17 cellular contexts compared by ENCODE assay signal in genomic region chr13:76012091-76012721, GRCh38.
DNase-seq lines count a peak whose midpoint lies in the region; ATAC-seq and TF ChIP-seq lines count a peak whose summit lies in the region.
"Had no signal": no experiment of that assay in that cellular context is flagged by ENCODE, and none has a peak within 500 bp of the region (broad histone marks: within the 10 kb centered on the region; RNA-seq: fewer than 3 reads in every experiment).

No MANE protein-coding gene starts in this region.

- no peak overlapping the region for H3K4me3 Mint-ChIP-seq in chondrocyte (ENCODE audit: unreplicated experiment)
- no peak overlapping the region for H3K4me3 Mint-ChIP-seq in activated CD4-positive, alpha-beta T cell treated with anti-CD3 and anti-CD28 coated beads for 36 hours
- H3K4me3 Mint-ChIP-seq: neural progenitor cell had no signal

- no peak overlapping the region for H3K9ac ChIP-seq in mesendoderm (ENCODE audit: low read length)
- H3K9ac ChIP-seq: neural progenitor cell had no signal

- no peak for ATAC-seq in activated CD4-positive, alpha-beta T cell treated with anti-CD3 and anti-CD28 coated beads for 36 hours
- ATAC-seq: left lobe of liver had no signal

- no peak overlapping the region for H2BK120ac ChIP-seq in mesendoderm (ENCODE audit: low read depth, low read length)

- no peak overlapping the region for H2AK5ac ChIP-seq in mesendoderm (ENCODE audit: low read length)

- H3K79me1 ChIP-seq in mesendoderm (ENCODE audit: low read length) = no peaks in the 10 kb centered on the region

- H2BK15ac ChIP-seq in mesendoderm (replicated peaks; ENCODE audit: low read depth) = no peak overlapping the region

- H3K23ac ChIP-seq in mesendoderm (ENCODE audit: low read length) = no peak overlapping the region

- H3K9me3 ChIP-seq in MG63 = no peaks in the 10 kb centered on the region

- H3K27ac ChIP-seq in mesendoderm (ENCODE audit: low read depth, low read length) = no peak overlapping the region
- H3K27ac ChIP-seq: neural progenitor cell had no signal

- WGBS in mesendoderm (ENCODE audit: extremely low coverage, insufficient coverage, low lambda C conversion rate) = no CpG with 5 or more reads among the region's 2 CpGs

- CTCF ChIA-PET in activated CD4-positive, alpha-beta T cell treated with anti-CD3 and anti-CD28 coated beads for 36 hours (lab: Charles Lee) = no interaction called here

- no peak overlapping the region for H3K56ac ChIP-seq in mesendoderm (ENCODE audit: low read length)

- H3K4me3 ChIP-seq in mesendoderm (ENCODE audit: low read length) = no peak overlapping the region
- H3K4me3 ChIP-seq in MG63 = no peak overlapping the region
- H3K4me3 ChIP-seq: neural progenitor cell had no signal

- no peak overlapping the region for H4K8ac ChIP-seq in mesendoderm (ENCODE audit: low read depth, low read length)

- DNase-seq in AG08395 (ENCODE audit: low spot score) (peak; percentile 28), LHCN-M2 (ENCODE audit: low read depth) (peak; percentile 75), chondrocyte (ENCODE audit: low spot score) (no peak), mesendoderm (peak; percentile 71), SW480 (ENCODE audit: low spot score) (no peak), MG63 (no peak)
- DNase-seq in activated CD4-positive, CD25-positive, alpha-beta regulatory T cell treated with anti-CD3 and anti-CD28 coated beads, Interleukin-2, amount 50 U/mL, for 72 hours = no peak
- no peak for DNase-seq in activated CD4-positive, alpha-beta T cell treated with anti-CD3 and anti-CD28 coated beads for 36 hours
- DNase-seq: activated CD8-positive, alpha-beta memory T cell treated with anti-CD3 and anti-CD28 coated beads for 24 hours; activated gamma-delta T cell; H7; head of caudate nucleus; NCI-H1930; SHP77; stimulated activated naive CD4-positive, alpha-beta T cell treated with Interleukin-2 at 50 U/mL for 16 hours had no signal

- H3K27me3 Mint-ChIP-seq in chondrocyte (ENCODE audit: low read depth) = no peaks in the 10 kb centered on the region
- H3K27me3 Mint-ChIP-seq in activated CD4-positive, alpha-beta T cell treated with anti-CD3 and anti-CD28 coated beads for 36 hours = no peaks in the 10 kb centered on the region

- H3K27ac Mint-ChIP-seq in chondrocyte (ENCODE audit: unreplicated experiment) = peak overlapping the region; percentile 75
- H3K27ac Mint-ChIP-seq in activated CD4-positive, alpha-beta T cell treated with anti-CD3 and anti-CD28 coated beads for 36 hours = no peak overlapping the region
- H3K27ac Mint-ChIP-seq: neural progenitor cell had no signal

- no peak overlapping the region for H2BK5ac ChIP-seq in mesendoderm (ENCODE audit: low read length)

- H3K4me1 Mint-ChIP-seq in chondrocyte (ENCODE audit: low read depth) = peaks cover 64% of the 10 kb centered on the region
- H3K4me1 Mint-ChIP-seq in activated CD4-positive, alpha-beta T cell treated with anti-CD3 and anti-CD28 coated beads for 36 hours = no peaks in the 10 kb centered on the region

- no peak overlapping the region for H3K18ac ChIP-seq in mesendoderm (ENCODE audit: low read length)

- H3K79me2 ChIP-seq in mesendoderm (ENCODE audit: control insufficient read depth, insufficient read depth, low read length) = no peaks in the 10 kb centered on the region

- intact Hi-C loops in activated CD4-positive, alpha-beta T cell treated with anti-CD3 and anti-CD28 coated beads for 36 hours (cut with DNase I, micrococcal nuclease) = no loop called here

- H3K9me3 Mint-ChIP-seq in chondrocyte (ENCODE audit: low read depth) = peaks cover 6% of the 10 kb centered on the region
- no peaks in the 10 kb centered on the region for H3K9me3 Mint-ChIP-seq in activated CD4-positive, alpha-beta T cell treated with anti-CD3 and anti-CD28 coated beads for 36 hours (ENCODE audit: low read depth)

- no peaks in the 10 kb centered on the region for H3K36me3 Mint-ChIP-seq in chondrocyte (ENCODE audit: low read depth)
- no peaks in the 10 kb centered on the region for H3K36me3 Mint-ChIP-seq in activated CD4-positive, alpha-beta T cell treated with anti-CD3 and anti-CD28 coated beads for 36 hours (ENCODE audit: low read depth)
- H3K36me3 Mint-ChIP-seq: neural progenitor cell had no signal

- no peaks in the 10 kb centered on the region for H3K27me3 ChIP-seq in mesendoderm (ENCODE audit: insufficient read depth, low read length, poor library complexity)
- H3K27me3 ChIP-seq in MG63 = no peaks in the 10 kb centered on the region
- H3K27me3 ChIP-seq: neural progenitor cell had no signal

- POLR2A ChIA-PET in activated CD4-positive, alpha-beta T cell treated with anti-CD3 and anti-CD28 coated beads for 36 hours (lab: Charles Lee) = no interaction called here

- no peak for TF ChIP-seq CTCF in chondrocyte (IDR thresholded peaks at IDR 0.05)

- H3K4ac ChIP-seq in mesendoderm (ENCODE audit: low read depth, low read length) = no peak overlapping the region

- H3K4me1 ChIP-seq in mesendoderm (ENCODE audit: control insufficient read depth, low read depth, low read length) = no peaks in the 10 kb centered on the region
- H3K4me1 ChIP-seq: neural progenitor cell had no signal

- H3K36me3 ChIP-seq in mesendoderm (ENCODE audit: control insufficient read depth, insufficient read depth, low read length) (no peaks in the 10 kb centered on the region), MG63 (no peaks in the 10 kb centered on the region)
- H3K36me3 ChIP-seq: neural progenitor cell had no signal

- no peak overlapping the region for H4K5ac ChIP-seq in mesendoderm (ENCODE audit: low read length)

- no peak overlapping the region for H3K4me2 ChIP-seq in mesendoderm (ENCODE audit: low read length)
- H3K4me2 ChIP-seq: neural progenitor cell had no signal

Comparison
In these comparisons a context has a peak if more than half of its experiments do, and no peak if none do; other contexts are left out.
1. DNase-seq: peak in AG08395 (single experiment), LHCN-M2 (single experiment) and mesendoderm (single experiment); none in chondrocyte (single experiment), SW480 (single experiment), MG63 (single experiment), activated CD4-positive, CD25-positive, alpha-beta regulatory T cell treated with anti-CD3 and anti-CD28 coated beads, Interleukin-2, amount 50 U/mL, for 72 hours (single experiment) and activated CD4-positive, alpha-beta T cell treated with anti-CD3 and anti-CD28 coated beads for 36 hours (single experiment).